10 cellular contexts compared by ENCODE assay signal in genomic region chr5:251016-251415, GRCh38. TPM values are rescaled to one million over a fixed set of nuclear protein-coding genes. Genes with fewer than 3 reads are reported as not detected.
"Had no signal": no experiment of that assay in that cellular context is flagged by ENCODE, and none has a peak within 500 bp of the region (broad histone marks: within the 10 kb centered on the region; RNA-seq: fewer than 3 reads in every experiment).

No MANE protein-coding gene starts in this region.

RNA-seq across cellular contexts. Expression of gene LRRC14B, which starts 59.7 kb away (rescaled TPM):
- total RNA-seq: activated CD4-positive, alpha-beta T cell treated with anti-CD3 and anti-CD28 coated beads, Interleukin-2, amount 10 ng/mL, durations not matched to agents 24 days and 14 days; activated CD8-positive, alpha-beta T cell treated with anti-CD3 and anti-CD28 coated beads, Interleukin-2, amount 10 ng/mL, durations not matched to agents 7 days and 5 days; activated naive CD4-positive, alpha-beta T cell treated with anti-CD3 and anti-CD28 coated beads for 36 hours; activated T-helper 1 cell treated with anti-CD3 and anti-CD28 coated beads, Interleukin-12 subunit alpha, Interleukin-12 subunit beta, Interleukin-2, Interleukin-4 antibody, amounts not matched to agents 30 ng/mL and 10 ng/mL and 1 ng/mL, durations not matched to agents 14 hours and 24 hours and 36 hours; adrenal gland; astrocyte; body of pancreas; NCI-H460; SK-MEL-5; T-helper 2 cell treated with Interferon-gamma antibody and Interleukin-4, amounts not matched to agents 100 ng/mL and 5 ng/mL, for 36 hours had no signal
- polyA plus RNA-seq: adrenal gland had no signal
